Comparison of ENCODE assay signal across 15 cellular contexts in genomic region chr11:63709336-63709735, GRCh38. TPM values are rescaled to one million over a fixed set of nuclear protein-coding genes. Genes with fewer than 3 reads are reported as not detected.
DNase-seq lines count a peak whose midpoint lies in the region; ATAC-seq and TF ChIP-seq lines count a peak whose summit lies in the region.
"Had no signal": no experiment of that assay in that cellular context is flagged by ENCODE, and none has a peak within 500 bp of the region (broad histone marks: within the 10 kb centered on the region; RNA-seq: fewer than 3 reads in every experiment).

No MANE protein-coding gene starts in this region.

- peaks cover 4% of the 10 kb centered on the region for H3K4me1 ChIP-seq in mesenchymal stem cell (ENCODE audit: control insufficient read depth, insufficient read depth, low read depth, low read length)

- H3K4me3 ChIP-seq in dorsolateral prefrontal cortex: no peak overlapping the region
- H3K4me3 ChIP-seq in mesenchymal stem cell (ENCODE audit: insufficient read depth in 1 of 2, low read depth in 1 of 2, low read length in 2 of 2): no peak overlapping the region
- H3K4me3 ChIP-seq: BLaER1 treated with 17β-estradiol and CSF1 and Interleukin-3, amounts not matched to agents 10 nM and 100 nM had no signal

- TF ChIP-seq CTCF in dorsolateral prefrontal cortex (IDR thresholded peaks at IDR 0.05 in 54 of 56, conservative IDR thresholded peaks at IDR 0.05 in 2 of 56; ENCODE audit: low read depth in 1 of 56, partially characterized antibody in 56 of 56): no peak
- no peak for TF ChIP-seq CTCF in omental fat pad (IDR thresholded peaks at IDR 0.05)

- WGBS in mesenchymal stem cell: 51% methylated on average over 3 of the region's 3 CpGs

- H3K23ac ChIP-seq in mesenchymal stem cell (ENCODE audit: low read length in 2 of 2): no peak overlapping the region

- peak; percentile 50 for DNase-seq in COLO829 (ENCODE audit: low spot score)
- DNase-seq in HT1080 (ENCODE audit: low read depth): peak; percentile 5
- no peak for DNase-seq in dorsolateral prefrontal cortex
- no peak for DNase-seq in mesenchymal stem cell
- DNase-seq in UCSD-AML1 (lab: John Stamatoyannopoulos, UW; ENCODE audit: unreplicated experiment): no peak
- DNase-seq in DMS153 treated with DMSO at 0.1 percent for 48 hours (lab: John Stamatoyannopoulos, UW; ENCODE audit: unreplicated experiment): no peak
- no peak for DNase-seq in omental fat pad (ENCODE audit: low spot score)
- DNase-seq: CD8-positive, alpha-beta memory T cell; KG1; NCI-H1436 treated with DMSO at 0.1 percent for 48 hours; NCI-H2081; NCI-H748 treated with DMSO at 0.1 percent for 48 hours had no signal

- H3K27me3 ChIP-seq in dorsolateral prefrontal cortex (no peaks in the 10 kb centered on the region), mesenchymal stem cell (ENCODE audit: control insufficient read depth in 1 of 2, insufficient read depth in 1 of 2, low read length in 2 of 2) (no peaks in the 10 kb centered on the region)
- H3K27me3 ChIP-seq: BLaER1 treated with 17β-estradiol and CSF1 and Interleukin-3, amounts not matched to agents 10 nM and 100 nM had no signal

- no peak overlapping the region for H3K4ac ChIP-seq in mesenchymal stem cell (ENCODE audit: low read depth in 1 of 2, low read length in 2 of 2)

- intact Hi-C loops in dorsolateral prefrontal cortex (cut with DNase I): no loop called here

- no peak overlapping the region for H2BK5ac ChIP-seq in mesenchymal stem cell (ENCODE audit: low read depth, low read length, poor library complexity, severe bottlenecking)

- H3K79me1 ChIP-seq in mesenchymal stem cell (replicated peaks; ENCODE audit: low read length, poor library complexity, severe bottlenecking): peaks cover 17% of the 10 kb centered on the region

- H4K8ac ChIP-seq in mesenchymal stem cell (ENCODE audit: low read length): no peak overlapping the region

- no peaks in the 10 kb centered on the region for H3K9me3 ChIP-seq in mesenchymal stem cell (ENCODE audit: control insufficient read depth, low read length)
- H3K9me3 ChIP-seq: BLaER1 treated with 17β-estradiol and CSF1 and Interleukin-3, amounts not matched to agents 10 nM and 100 nM had no signal

- H4K91ac ChIP-seq in mesenchymal stem cell (ENCODE audit: low read length): no peak overlapping the region

- no peak overlapping the region for H2BK120ac ChIP-seq in mesenchymal stem cell (ENCODE audit: low read depth, low read length)

- no peak overlapping the region for H3K4me2 ChIP-seq in mesenchymal stem cell (ENCODE audit: low read length, poor library complexity, severe bottlenecking)

- H2AK5ac ChIP-seq in mesenchymal stem cell (ENCODE audit: low read length, severe bottlenecking): no peak overlapping the region

- H3K9ac ChIP-seq in mesenchymal stem cell (ENCODE audit: low read length): peak overlapping the region; percentile 82
- H3K9ac ChIP-seq: BLaER1 treated with 17β-estradiol and CSF1 and Interleukin-3, amounts not matched to agents 10 nM and 100 nM had no signal

- H3K14ac ChIP-seq in mesenchymal stem cell (ENCODE audit: low read length in 2 of 2): no peak overlapping the region

- no peak for ATAC-seq in HG02763 (IDR thresholded peaks at IDR 0.05; ENCODE audit: unreplicated experiment)
- no peak for ATAC-seq in omental fat pad (ENCODE audit: low FRiP score)

- H3K36me3 ChIP-seq in mesenchymal stem cell (ENCODE audit: control insufficient read depth in 1 of 2, insufficient read depth in 2 of 2, low read depth in 1 of 2, low read length in 2 of 2): peaks cover 0 to 4% of the 10 kb centered on the region in 2 experiments

- H3K27ac ChIP-seq in dorsolateral prefrontal cortex (peak overlapping the region in 41 of 59 donors; percentile 1 to 91 (median 37)), mesenchymal stem cell (ENCODE audit: low read length, poor library complexity, severe bottlenecking) (no peak overlapping the region)
- H3K27ac ChIP-seq: BLaER1 treated with 17β-estradiol and CSF1 and Interleukin-3, amounts not matched to agents 10 nM and 100 nM; RWPE1 had no signal

- no peak overlapping the region for H2BK15ac ChIP-seq in mesenchymal stem cell (ENCODE audit: low read depth, poor library complexity, severe bottlenecking)

- no peak overlapping the region for H2AFZ ChIP-seq in mesenchymal stem cell (ENCODE audit: low read depth, low read length)

- H2BK12ac ChIP-seq in mesenchymal stem cell (ENCODE audit: low read length in 2 of 2): no peak overlapping the region

- H3K18ac ChIP-seq in mesenchymal stem cell (ENCODE audit: low read depth in 1 of 2, low read length in 2 of 2): no peak overlapping the region

RNA-seq across cellular contexts. Expression of gene RTN3, which starts 28.0 kb away (rescaled TPM):
- 37.1 and 53.6 TPM in 2 replicates for total RNA-seq in HT1080 (2014; rRNA removed; shearing (Covaris generic))
- polyA plus RNA-seq in HT1080 (2015; cell fraction: cytosol; rRNA removed): 99.8 and 110 TPM in 2 replicates
- polyA plus RNA-seq in HT1080 (2015; cell fraction: nucleus; rRNA removed): 83.9 and 88.2 TPM in 2 replicates
- total RNA-seq in dorsolateral prefrontal cortex: 1,000 to 10,000 TPM in 4 of 120 experiments, 100 to 1,000 TPM in 116; 243 to 1,054 (median 793) TPM
- 116 TPM for polyA plus RNA-seq in mesenchymal stem cell (2013, experiment 1 of 2)
- polyA plus RNA-seq in mesenchymal stem cell (2013, experiment 2 of 2): 117 TPM
- 100 to 1,000 TPM; 137 to 307 (median 193) TPM for total RNA-seq in omental fat pad

RNA-seq across cellular contexts. Expression of gene ATL3, which starts 38.2 kb away (rescaled TPM):
- 17.6 and 21.1 TPM in 2 replicates for total RNA-seq in HT1080 (2014; rRNA removed; shearing (Covaris generic))
- 19.2 and 22.9 TPM in 2 replicates for polyA plus RNA-seq in HT1080 (2015; cell fraction: cytosol; rRNA removed)
- polyA plus RNA-seq in HT1080 (2015; cell fraction: nucleus; rRNA removed): 24.1 and 28.1 TPM in 2 replicates
- 10 to 100 TPM; 15.2 to 40.3 (median 25.4) TPM for total RNA-seq in dorsolateral prefrontal cortex
- polyA plus RNA-seq in mesenchymal stem cell (2013, experiment 1 of 2): 26.4 TPM
- 27.0 TPM for polyA plus RNA-seq in mesenchymal stem cell (2013, experiment 2 of 2)
- 100 to 1,000 TPM in 1 of 4 donors, 10 to 100 TPM in 3; 84.4 to 100 (median 86.5) TPM for total RNA-seq in omental fat pad

RNA-seq across cellular contexts. Expression of gene ZFTA, which starts 59.2 kb away (rescaled TPM):
- 14.9 and 18.6 TPM in 2 replicates for total RNA-seq in HT1080 (2014; rRNA removed; shearing (Covaris generic))
- polyA plus RNA-seq in HT1080 (2015; cell fraction: cytosol; rRNA removed): 5.6 and 5.7 TPM in 2 replicates
- 9.6 and 11.2 TPM in 2 replicates for polyA plus RNA-seq in HT1080 (2015; cell fraction: nucleus; rRNA removed)
- total RNA-seq in dorsolateral prefrontal cortex (10 to 100 TPM in 119 of 120 experiments, 1 to 10 TPM in 1; 8.7 to 41.2 (median 25.3) TPM), omental fat pad (10 to 100 TPM; 10.7 to 18.3 (median 15.6) TPM)
- 15.0 TPM for polyA plus RNA-seq in mesenchymal stem cell (2013, experiment 1 of 2)
- 15.0 TPM for polyA plus RNA-seq in mesenchymal stem cell (2013, experiment 2 of 2)

Comparison
In these comparisons a context has a peak if more than half of its experiments do, and no peak if none do; other contexts are left out.
1. DNase-seq: peak in COLO829 (single experiment) and HT1080 (single experiment); none in dorsolateral prefrontal cortex (0 of 10), mesenchymal stem cell (single experiment), UCSD-AML1 (single experiment), DMS153 treated with DMSO at 0.1 percent for 48 hours (single experiment) and omental fat pad (single experiment).